Comparison of ENCODE assay signal across 7 cellular contexts in genomic region chr18:50074404-50074803, GRCh38.
"Had no signal": no experiment of that assay in that cellular context is flagged by ENCODE, and none has a peak within 500 bp of the region (broad histone marks: within the 10 kb centered on the region; RNA-seq: fewer than 3 reads in every experiment).

No MANE protein-coding gene starts in this region.

- H3K4me3 ChIP-seq: GM23248 had no signal

- H3K9ac ChIP-seq: GM23248, KMS-11 had no signal

- H2AFZ ChIP-seq: GM23248 had no signal

- H3K4me3 Mint-ChIP-seq: H9, IgD-negative memory B cell had no signal

- H3K9me3 Mint-ChIP-seq: H9 had no signal

- ATAC-seq: HepG2 had no signal

- H3K27ac Mint-ChIP-seq: H9 had no signal

- DNase-seq: GM23248, H9, HCEC 1CT, KBM-7 had no signal

- H3K27ac ChIP-seq: GM23248, KMS-11 had no signal

- H3K4me2 ChIP-seq: KMS-11 had no signal
